In the genomic region with DNA sequence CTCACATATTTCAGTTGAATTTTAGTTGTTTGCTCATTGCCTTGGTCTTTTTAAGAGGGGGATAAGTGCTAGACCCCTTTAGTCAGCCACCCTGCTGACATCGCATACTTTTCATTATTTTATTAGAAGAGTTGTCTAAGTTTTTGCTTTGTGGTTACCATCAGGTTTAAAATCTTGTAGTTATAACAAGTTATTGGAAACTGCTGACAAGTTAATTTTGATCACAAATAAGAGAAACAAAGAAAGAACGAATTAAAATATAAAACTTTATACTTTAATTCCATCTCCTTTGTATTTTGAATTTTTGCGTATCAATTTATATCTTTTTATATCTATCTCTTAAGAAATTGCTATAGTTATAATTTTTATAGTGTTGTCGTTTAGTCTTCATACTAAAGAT, we compare ENCODE assay signal across 24 cellular contexts.
"Had no signal": no experiment of that assay in that cellular context is flagged by ENCODE, and none has a peak within 500 bp of the region (broad histone marks: within the 10 kb centered on the region; RNA-seq: fewer than 3 reads in every experiment).

No MANE protein-coding gene starts in this region.

- H3K36me3 Mint-ChIP-seq: activated naive CD4-positive, alpha-beta T cell treated with anti-CD3 and anti-CD28 coated beads, Interleukin-2, amount 50 U/mL, for 72 hours; immature natural killer cell; mesothelial cell of epicardium; naive B cell; stimulated activated effector memory CD8-positive, alpha-beta T cell treated with anti-CD3 and anti-CD28 coated beads, Interleukin-12 subunit alpha, Interleukin-12 subunit beta, amount 100 ng/mL, for 72 hours had no signal

- H3K27me3 ChIP-seq: heart left ventricle, upper lobe of right lung had no signal

- H3K36me3 ChIP-seq: heart left ventricle, upper lobe of right lung had no signal

- H3K27ac ChIP-seq: heart left ventricle, skin epidermis, upper lobe of right lung had no signal

- H3K4me3 ChIP-seq: heart left ventricle, skin epidermis, upper lobe of right lung had no signal

- DNase-seq: activated CD4-positive, alpha-beta T cell treated with anti-CD3 and anti-CD28 coated beads for 36 hours; activated CD4-positive, CD25-positive, alpha-beta regulatory T cell; activated naive CD4-positive, alpha-beta T cell; activated T-cell treated with anti-CD3 and anti-CD28 coated beads for 4 hours; activated T-cell treated with anti-CD3 and anti-CD28 coated beads, Interleukin-2, amount 50 U/mL, for 72 hours; anterior cingulate cortex; cortex of kidney; heart left ventricle; hypothalamus; immature natural killer cell; left colon; mammary epithelial cell; naive B cell; stimulated activated CD4-positive, alpha-beta T cell treated with anti-CD3 and anti-CD28 coated beads, Interleukin-4, amount 100 ng/mL, for 24 hours; T-helper 1 cell; upper lobe of right lung had no signal

- H3K27ac Mint-ChIP-seq: activated CD4-positive, alpha-beta T cell treated with anti-CD3 and anti-CD28 coated beads for 36 hours; activated naive CD4-positive, alpha-beta T cell treated with anti-CD3 and anti-CD28 coated beads, Interleukin-2, amount 50 U/mL, for 72 hours; activated T-cell treated with anti-CD3 and anti-CD28 coated beads, Interleukin-2, amount 50 U/mL, for 72 hours; immature natural killer cell; mesothelial cell of epicardium; naive B cell; stimulated activated effector memory CD8-positive, alpha-beta T cell treated with anti-CD3 and anti-CD28 coated beads, Interleukin-12 subunit alpha, Interleukin-12 subunit beta, amount 100 ng/mL, for 72 hours; stimulated activated naive CD8-positive, alpha-beta T cell treated with anti-CD3 and anti-CD28 coated beads, Interleukin-15, Interleukin-2, amounts not matched to agents 100 ng/mL and 50 ng/mL, for 24 hours; T-helper 2 cell treated with Interferon-gamma antibody and Interleukin-4, amounts not matched to agents 5 μg/mL and 100 μg/mL, for 36 hours had no signal

- H3K4me1 ChIP-seq: heart left ventricle, upper lobe of right lung had no signal

- H3K27me3 Mint-ChIP-seq: activated CD4-positive, alpha-beta T cell treated with anti-CD3 and anti-CD28 coated beads for 36 hours; naive B cell; stimulated activated naive CD8-positive, alpha-beta T cell treated with anti-CD3 and anti-CD28 coated beads, Interleukin-15, Interleukin-2, amounts not matched to agents 100 ng/mL and 50 ng/mL, for 24 hours had no signal

- ATAC-seq: activated CD4-positive, alpha-beta T cell treated with anti-CD3 and anti-CD28 coated beads for 36 hours; activated naive CD4-positive, alpha-beta T cell treated with anti-CD3 and anti-CD28 coated beads, Interleukin-2, amount 50 U/mL, for 72 hours; activated T-cell treated with anti-CD3 and anti-CD28 coated beads, Interleukin-2, amount 50 U/mL, for 72 hours; heart left ventricle; left colon; stimulated activated effector memory CD8-positive, alpha-beta T cell treated with anti-CD3 and anti-CD28 coated beads, Interleukin-12 subunit alpha, Interleukin-12 subunit beta, amount 100 ng/mL, for 72 hours; upper lobe of right lung had no signal

- H3K4me3 Mint-ChIP-seq: activated CD4-positive, alpha-beta T cell treated with anti-CD3 and anti-CD28 coated beads for 36 hours; activated T-cell treated with anti-CD3 and anti-CD28 coated beads, Interleukin-2, amount 50 U/mL, for 72 hours; immature natural killer cell; mesothelial cell of epicardium; naive B cell; stimulated activated effector memory CD8-positive, alpha-beta T cell treated with anti-CD3 and anti-CD28 coated beads, Interleukin-12 subunit alpha, Interleukin-12 subunit beta, amount 100 ng/mL, for 72 hours; stimulated activated naive CD8-positive, alpha-beta T cell treated with anti-CD3 and anti-CD28 coated beads, Interleukin-15, Interleukin-2, amounts not matched to agents 100 ng/mL and 50 ng/mL, for 24 hours; T-helper 2 cell treated with Interferon-gamma antibody and Interleukin-4, amounts not matched to agents 5 μg/mL and 100 μg/mL, for 36 hours had no signal

- FAIRE-seq: endothelial cell of umbilical vein, kidney had no signal

- H3K9me3 ChIP-seq: heart left ventricle, upper lobe of right lung had no signal

- H3K4me1 Mint-ChIP-seq: activated CD4-positive, alpha-beta T cell treated with anti-CD3 and anti-CD28 coated beads for 36 hours; immature natural killer cell; naive B cell; stimulated activated effector memory CD8-positive, alpha-beta T cell treated with anti-CD3 and anti-CD28 coated beads, Interleukin-12 subunit alpha, Interleukin-12 subunit beta, amount 100 ng/mL, for 72 hours had no signal
